4 cellular contexts compared by ENCODE assay signal in the genomic region with DNA sequence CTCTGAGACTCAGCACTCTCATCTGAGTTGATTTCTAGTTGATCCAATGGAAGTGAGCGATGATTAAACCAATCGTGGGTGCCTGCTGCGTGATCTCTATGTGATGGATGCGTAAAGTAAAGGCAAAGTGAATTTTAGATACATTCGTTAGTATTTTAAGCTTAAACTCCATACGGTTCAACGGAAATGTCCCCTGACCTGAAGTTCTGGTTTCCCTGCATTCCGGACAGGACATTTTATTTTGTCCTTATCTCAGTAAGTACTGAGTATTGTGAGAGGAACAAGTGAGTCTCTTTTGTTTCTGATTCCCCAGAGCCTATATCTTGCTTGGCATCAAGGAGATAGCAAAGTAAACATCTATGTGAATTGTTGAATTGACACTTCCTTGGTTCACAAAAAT. TPM values are rescaled to one million over a fixed set of nuclear protein-coding genes. Genes with fewer than 3 reads are reported as not detected.
"Had no signal": no experiment of that assay in that cellular context is flagged by ENCODE, and none has a peak within 500 bp of the region (broad histone marks: within the 10 kb centered on the region; RNA-seq: fewer than 3 reads in every experiment).

No MANE protein-coding gene starts in this region.

RNA-seq across cellular contexts. Expression of a gene that starts 57.9 kb away (rescaled TPM):
- total RNA-seq: activated T-cell treated with anti-CD3 and anti-CD28 coated beads, Interleukin-2, amount 50 U/mL, for 4 hours; activated T-helper 1 cell treated with anti-CD3 and anti-CD28 coated beads, Interleukin-12 subunit alpha, Interleukin-12 subunit beta, Interleukin-2, Interleukin-4 antibody, amounts not matched to agents 30 ng/mL and 10 ng/mL and 1 ng/mL, durations not matched to agents 14 hours and 24 hours and 36 hours; activated T-helper 2 cell treated with anti-CD3 and anti-CD28 coated beads, Interferon-gamma antibody, Interleukin-2, Interleukin-4, amounts not matched to agents 10 μg/mL and 5 μg/mL and 100 μg/mL, durations not matched to agents 14 hours and 24 hours and 36 hours; bronchial epithelial cell had no signal
